Comparison of ENCODE assay signal across 14 cellular contexts in the genomic region with DNA sequence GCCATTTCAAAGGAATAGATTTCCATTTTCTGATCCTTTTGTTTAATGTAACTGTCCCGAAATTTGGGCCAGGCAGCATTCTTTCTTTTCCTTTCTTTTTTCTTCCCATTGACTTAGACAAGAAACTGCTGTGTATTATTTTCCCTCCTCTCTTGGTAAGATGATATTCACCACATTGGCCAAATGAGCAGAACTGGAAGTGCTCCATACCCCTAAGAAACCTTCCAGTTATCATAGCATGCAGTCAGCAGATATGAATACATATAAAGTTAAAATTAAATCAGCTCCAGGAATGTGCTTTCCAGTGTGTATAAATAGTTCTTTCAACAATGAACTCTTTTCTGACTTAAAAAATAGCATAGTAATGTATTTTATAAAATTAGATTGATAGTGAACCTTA.
"Had no signal": no experiment of that assay in that cellular context is flagged by ENCODE, and none has a peak within 500 bp of the region (broad histone marks: within the 10 kb centered on the region; RNA-seq: fewer than 3 reads in every experiment).

No MANE protein-coding gene starts in this region.

- H3K9me3 ChIP-seq: ovary had no signal

- H3K4me3 ChIP-seq: gastroesophageal sphincter, hepatocyte, ovary, smooth muscle cell had no signal

- H3K4me3 Mint-ChIP-seq: activated naive CD4-positive, alpha-beta T cell treated with anti-CD3 and anti-CD28 coated beads, Interleukin-2, amount 50 U/mL, for 24 hours; neural crest cell; stimulated activated effector memory CD8-positive, alpha-beta T cell treated with anti-CD3 and anti-CD28 coated beads, Interleukin-12 subunit alpha, Interleukin-12 subunit beta, amount 100 ng/mL, for 72 hours; type B pancreatic cell had no signal

- H3K36me3 ChIP-seq: gastroesophageal sphincter, ovary had no signal

- H3K27ac Mint-ChIP-seq: activated naive CD4-positive, alpha-beta T cell treated with anti-CD3 and anti-CD28 coated beads, Interleukin-2, amount 50 U/mL, for 24 hours; stimulated activated effector memory CD8-positive, alpha-beta T cell treated with anti-CD3 and anti-CD28 coated beads, Interleukin-12 subunit alpha, Interleukin-12 subunit beta, amount 100 ng/mL, for 72 hours; type B pancreatic cell had no signal

- H2AFZ ChIP-seq: hepatocyte had no signal

- H3K4me2 ChIP-seq: hepatocyte, smooth muscle cell had no signal

- H3K27me3 Mint-ChIP-seq: activated naive CD4-positive, alpha-beta T cell treated with anti-CD3 and anti-CD28 coated beads, Interleukin-2, amount 50 U/mL, for 24 hours had no signal

- H3K36me3 Mint-ChIP-seq: activated naive CD4-positive, alpha-beta T cell treated with anti-CD3 and anti-CD28 coated beads, Interleukin-2, amount 50 U/mL, for 24 hours; stimulated activated effector memory CD8-positive, alpha-beta T cell treated with anti-CD3 and anti-CD28 coated beads, Interleukin-12 subunit alpha, Interleukin-12 subunit beta, amount 100 ng/mL, for 72 hours; type B pancreatic cell had no signal

- H3K27me3 ChIP-seq: gastroesophageal sphincter, hepatocyte, ovary had no signal

- H3K27ac ChIP-seq: hepatocyte, ovary had no signal

- ATAC-seq: esophagus mucosa; gastroesophageal sphincter; stimulated activated effector memory CD8-positive, alpha-beta T cell treated with anti-CD3 and anti-CD28 coated beads, Interleukin-12 subunit alpha, Interleukin-12 subunit beta, amount 100 ng/mL, for 72 hours had no signal

- H3K79me2 ChIP-seq: hepatocyte had no signal

- H3K4me1 Mint-ChIP-seq: activated naive CD4-positive, alpha-beta T cell treated with anti-CD3 and anti-CD28 coated beads, Interleukin-2, amount 50 U/mL, for 24 hours; neural crest cell; stimulated activated effector memory CD8-positive, alpha-beta T cell treated with anti-CD3 and anti-CD28 coated beads, Interleukin-12 subunit alpha, Interleukin-12 subunit beta, amount 100 ng/mL, for 72 hours had no signal

- H3K9me3 Mint-ChIP-seq: activated naive CD4-positive, alpha-beta T cell treated with anti-CD3 and anti-CD28 coated beads, Interleukin-2, amount 50 U/mL, for 24 hours; neural crest cell; stimulated activated effector memory CD8-positive, alpha-beta T cell treated with anti-CD3 and anti-CD28 coated beads, Interleukin-12 subunit alpha, Interleukin-12 subunit beta, amount 100 ng/mL, for 72 hours had no signal

- DNase-seq: activated CD4-positive, alpha-beta T cell treated with anti-CD3 and anti-CD28 coated beads, Interleukin-2, amount 50 U/mL, for 1 hour; amygdala; kidney; ovary; retina; T-helper 2 cell had no signal
